14 cellular contexts compared by ENCODE assay signal in genomic region chr6:56624728-56625069, GRCh38. TPM values are rescaled to one million over a fixed set of nuclear protein-coding genes. Genes with fewer than 3 reads are reported as not detected.
A peak's percentile ranks its signal among the peaks of the same experiment; 100 is the strongest.
DNase-seq lines count a peak whose midpoint lies in the region; ATAC-seq, FAIRE-seq and TF ChIP-seq lines count a peak whose summit lies in the region.
"Had no signal": no experiment of that assay in that cellular context is flagged by ENCODE, and none has a peak within 500 bp of the region (broad histone marks: within the 10 kb centered on the region; RNA-seq: fewer than 3 reads in every experiment).

No MANE protein-coding gene starts in this region.

- H3K4me3 ChIP-seq in endocrine pancreas (ENCODE audit: control insufficient read depth, insufficient read depth, low read length) (peak overlapping the region; percentile 22), small intestine (ENCODE audit: low read depth in 1 of 2, low read length in 2 of 2) (no peak overlapping the region)
- H3K4me3 ChIP-seq: GM12878, HAP-1 had no signal

- H3K27me3 ChIP-seq in endocrine pancreas (ENCODE audit: control insufficient read depth, insufficient read depth, low read length) (no peaks in the 10 kb centered on the region), small intestine (ENCODE audit: control insufficient read depth in 2 of 2, insufficient read depth in 2 of 2, low read length in 2 of 2) (no peaks in the 10 kb centered on the region), foreskin keratinocyte (no peaks in the 10 kb centered on the region)

- ATAC-seq in foreskin keratinocyte (no peak), Right ventricle myocardium superior (ENCODE audit: poor library complexity) (no peak)
- ATAC-seq: CD8-positive, alpha-beta T cell; GM12878 had no signal

- no peaks in the 10 kb centered on the region for H3K9me3 ChIP-seq in endocrine pancreas (ENCODE audit: control insufficient read depth, low read length)
- H3K9me3 ChIP-seq in small intestine (ENCODE audit: control insufficient read depth, low read depth), result no peaks in the 10 kb centered on the region
- H3K9me3 ChIP-seq: HAP-1 had no signal

- 18 to 71% (median 28%) methylated on average over 1 of the region's 1 CpG for WGBS in small intestine, 3 donors

- intact Hi-C loops in Right ventricle myocardium superior (cut with DNase I), result no loop called here

- FAIRE-seq in A204.1 (lab: Jason Lieb, UNC) (peak; percentile 70), G401.6 (lab: Jason Lieb, UNC) (peak; percentile 19), small intestine (lab: Jason Lieb, UNC) (peak; percentile 55)
- FAIRE-seq: GM12878, GM18507, H1 had no signal

- no peak overlapping the region for H3K27ac ChIP-seq in small intestine (ENCODE audit: low read depth in 1 of 2, low read length in 1 of 2)
- H3K27ac ChIP-seq in foreskin keratinocyte, result no peak overlapping the region

- TF ChIP-seq CTCF in foreskin keratinocyte (conservative IDR thresholded peaks at IDR 0.05), result no peak

- H3K4me1 ChIP-seq in endocrine pancreas (ENCODE audit: control insufficient read depth, insufficient read depth, low read length) (peaks cover 17% of the 10 kb centered on the region), small intestine (ENCODE audit: control insufficient read depth in 2 of 2, insufficient read depth in 1 of 2, low read depth in 1 of 2, low read length in 1 of 2) (no peaks in the 10 kb centered on the region), foreskin keratinocyte (no peaks in the 10 kb centered on the region)

- DNase-seq in small intestine, result peak; percentile 5
- DNase-seq in 8988T, result no peak
- no peak for DNase-seq in foreskin keratinocyte
- no peak for DNase-seq in Right ventricle myocardium superior
- DNase-seq: CD8-positive, alpha-beta T cell; COR-L47; KBM-7 had no signal

- H3K9ac ChIP-seq in endocrine pancreas (ENCODE audit: control insufficient read depth, insufficient read depth, low read length), result no peak overlapping the region

- H3K36me3 ChIP-seq in endocrine pancreas (ENCODE audit: control insufficient read depth, insufficient read depth, low read length) (no peaks in the 10 kb centered on the region), small intestine (ENCODE audit: control insufficient read depth in 2 of 2, insufficient read depth in 2 of 2, low read length in 2 of 2) (peaks cover 6 to 7% of the 10 kb centered on the region in 2 donors)

RNA-seq across cellular contexts. Expression of gene DST, which starts 18.0 kb away (rescaled TPM):
- polyA plus RNA-seq in small intestine, result 10 to 100 TPM; 40.5 to 80.5 (median 75.8) TPM
- 273 and 285 TPM in 2 replicates for total RNA-seq in foreskin keratinocyte
- polyA plus RNA-seq in foreskin keratinocyte, result 46.7 and 50.0 TPM in 2 replicates
- 234 TPM for total RNA-seq in Right ventricle myocardium superior
